9 cellular contexts compared by ENCODE assay signal in the genomic region with DNA sequence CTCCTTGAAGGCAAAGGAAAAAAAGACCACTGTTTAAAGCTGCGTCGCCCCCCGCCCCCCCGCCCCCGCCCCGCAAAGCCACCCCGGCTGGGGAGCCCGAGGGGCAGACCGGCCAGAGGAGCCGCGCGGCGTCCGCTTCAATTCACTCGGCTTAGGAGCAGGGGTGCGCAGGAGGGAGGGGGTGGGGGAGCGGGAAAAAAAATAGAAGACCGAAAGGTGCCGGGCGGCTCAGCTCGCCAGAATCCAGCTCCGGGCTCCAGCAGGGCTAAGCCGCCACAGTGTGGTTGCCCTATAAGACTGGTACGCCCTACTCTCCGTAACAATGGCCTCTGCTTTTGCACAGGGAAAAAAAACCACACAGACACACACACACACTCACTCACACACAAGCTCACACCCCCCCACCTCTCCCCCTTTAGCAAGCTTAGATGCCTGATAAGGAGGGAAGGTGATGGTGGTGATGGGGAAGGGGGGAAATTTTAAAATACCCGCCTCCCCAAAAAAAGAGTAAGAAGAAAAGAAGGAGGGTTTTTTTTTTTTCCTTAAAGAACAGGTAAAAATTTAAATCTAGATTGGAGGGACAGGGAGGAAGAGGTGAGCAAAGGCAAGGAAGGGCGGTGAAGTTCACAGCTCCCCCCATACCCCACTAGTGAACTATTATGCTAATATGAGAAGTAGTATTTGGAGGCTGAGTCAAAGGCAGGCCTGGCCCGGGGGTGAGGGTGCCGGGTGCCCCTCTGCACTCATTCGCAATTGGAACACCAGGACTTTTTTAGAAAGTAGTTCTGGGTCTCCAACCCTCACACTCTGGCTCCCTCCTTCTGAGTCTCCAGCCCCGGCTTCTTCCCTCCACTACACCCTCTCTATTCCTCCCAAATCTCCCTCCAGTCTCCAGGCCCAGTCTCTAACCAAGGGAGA. TPM values are rescaled to one million over a fixed set of nuclear protein-coding genes. Genes with fewer than 3 reads are reported as not detected.
DNase-seq lines count a peak whose midpoint lies in the region; ATAC-seq, FAIRE-seq and TF ChIP-seq lines count a peak whose summit lies in the region.
"Had no signal": no experiment of that assay in that cellular context is flagged by ENCODE, and none has a peak within 500 bp of the region (broad histone marks: within the 10 kb centered on the region; RNA-seq: fewer than 3 reads in every experiment).

No MANE protein-coding gene starts in this region.

- no peaks in the 10 kb centered on the region for H3K9me3 Mint-ChIP-seq in Caco-2 (ENCODE audit: unreplicated experiment)

- no peak for TF ChIP-seq POLR2A in H1 (IDR thresholded peaks at IDR 0.05; ENCODE audit: control extremely low read depth in 1 of 2, low read depth in 2 of 2, low read length in 2 of 2)

- H3K4me2 ChIP-seq in H1 (ENCODE audit: insufficient read depth in 1 of 2, low read depth in 2 of 2, low read length in 2 of 2) = peak overlapping the region in 1 of 2 experiments; percentile 44; a peak in 1 of 4 replicates

- no peak overlapping the region for H2AK5ac ChIP-seq in H1 (ENCODE audit: low read depth, low read length)

- H3K18ac ChIP-seq in H1 (ENCODE audit: extremely low read depth, low read length) = no peak overlapping the region

- no peak overlapping the region for H3K4ac ChIP-seq in H1 (replicated peaks; ENCODE audit: insufficient read length, low read depth, low read length)

- peak overlapping the region; percentile 49 for H3K4me3 Mint-ChIP-seq in Caco-2 (ENCODE audit: unreplicated experiment)

- H3K4me1 ChIP-seq in Caco-2 (peaks cover 9% of the 10 kb centered on the region), H1 (replicated peaks in 1 of 4; ENCODE audit: control insufficient read depth in 3 of 4, insufficient read depth in 4 of 4, low read length in 3 of 4) (peaks cover 0 to 11% (median 8%) of the 10 kb centered on the region in 4 experiments; a peak in 5 of 7 replicates), neuron (ENCODE audit: insufficient read depth, low read length) (no peaks in the 10 kb centered on the region)

- H3K9me3 ChIP-seq in Caco-2 (no peaks in the 10 kb centered on the region), H1 (ENCODE audit: insufficient read depth in 2 of 2, low read depth in 1 of 2, low read length in 1 of 2) (no peaks in the 10 kb centered on the region), neuron (ENCODE audit: low read length) (no peaks in the 10 kb centered on the region)

- H4K5ac ChIP-seq in H1 (ENCODE audit: insufficient read length, low read depth, low read length) = no peak overlapping the region

- no peak overlapping the region for H3K27ac ChIP-seq in H1 (ENCODE audit: low read depth, low read length)

- no peaks in the 10 kb centered on the region for H3K79me2 ChIP-seq in H1 (ENCODE audit: control insufficient read depth in 1 of 2, insufficient read depth in 2 of 2, low read length in 2 of 2)

- no peaks in the 10 kb centered on the region for H3K27me3 Mint-ChIP-seq in Caco-2 (ENCODE audit: insufficient read depth, unreplicated experiment)

- no peak for TF ChIP-seq CTCF in Caco-2 (IDR thresholded peaks at IDR 0.05; ENCODE audit: insufficient read depth in 1 of 2, low read depth in 1 of 2, low read length in 1 of 2, severe bottlenecking in 1 of 2, unreplicated experiment in 1 of 2)
- TF ChIP-seq CTCF in H1 (IDR thresholded peaks at IDR 0.05; ENCODE audit: control extremely low read depth in 1 of 3, insufficient read depth in 1 of 3, low read depth in 1 of 3, low read length in 3 of 3) = no peak

- no peak overlapping the region for H3K9ac ChIP-seq in H1 (replicated peaks in 1 of 4; ENCODE audit: extremely low read depth in 1 of 4, low read depth in 3 of 4, low read length in 3 of 4)

- BruUV-seq in Caco-2 (replicated peaks; lab: Mats Ljungman, UMichigan) = no TSS peak

- no peak overlapping the region for H2BK12ac ChIP-seq in H1 (ENCODE audit: low read depth, low read length)

- no peak overlapping the region for H3K23ac ChIP-seq in H1 (ENCODE audit: insufficient read length)

- CTCF ChIA-PET in Caco-2 (lab: Charles Lee) (interaction anchor here (0.5 to 1.8 kb wide), 12 partner anchors 8 to 340 kb away, joined by 3 to 6 read pairs (median 4); no protein-coding TSS in a partner anchor), H1 (lab: Charles Lee; ENCODE audit: partially characterized antibody) (interaction anchor here (0.6 to 4.0 kb wide), 17 partner anchors 10 to 248 kb away, joined by 3 to 18 read pairs (median 4); partner anchors contain the start of gene HOXB5)

- no peak overlapping the region for H4K91ac ChIP-seq in H1 (replicated peaks; ENCODE audit: insufficient read length, low read length)

- H3K79me1 ChIP-seq in H1 (ENCODE audit: low read depth, low read length) = no peaks in the 10 kb centered on the region

- no peaks in the 10 kb centered on the region for H3K23me2 ChIP-seq in H1 (ENCODE audit: low read depth, low read length)

- 9% methylated on average over 14 of the region's 31 CpGs; no CpG with 5 or more reads in 1 of the 2 experiments for WGBS in H1 (ENCODE audit: extremely low coverage in 1 of 2, insufficient coverage in 1 of 2, insufficient read length in 1 of 2, insufficient replicate concordance in 2 of 2, low coverage in 1 of 2, low lambda C conversion rate in 2 of 2, missing lambda C conversion rate in 1 of 2), 2 experiments

- DNase-seq in Caco-2 (peak in 1 of 2 experiments; percentile 40), NCI-H748 treated with DMSO at 0.1 percent for 48 hours (lab: John Stamatoyannopoulos, UW) (peak; percentile 52), H1 (ENCODE audit: low read depth in 1 of 2, low spot score in 2 of 2) (no peak), middle frontal gyrus (ENCODE audit: extremely low spot score, low spot score) (no peak), SW480 (ENCODE audit: low spot score) (no peak)

- H3K27ac Mint-ChIP-seq in Caco-2 (ENCODE audit: unreplicated experiment) = no peak overlapping the region

- TF ChIP-seq EP300 in H1 (IDR thresholded peaks at IDR 0.05; ENCODE audit: borderline replicate concordance in 1 of 2, low read depth in 2 of 2, low read length in 2 of 2) = no peak

- POLR2A ChIA-PET in Caco-2 (lab: Charles Lee) (interaction anchor here (0.6 kb wide), 1 partner anchor 724 kb away, joined by 3 read pairs; the partner anchor contains the start of gene LRRC46), H1 (lab: Charles Lee; ENCODE audit: partially characterized antibody) (interaction anchor here (1.1 to 1.7 kb wide), 3 partner anchors 9 to 14 kb away, joined by 3 to 8 read pairs (median 3); no protein-coding TSS in a partner anchor)

- no peak overlapping the region for H2BK120ac ChIP-seq in H1 (replicated peaks; ENCODE audit: low read depth, low read length)

- H2BK20ac ChIP-seq in H1 (ENCODE audit: low read length) = no peak overlapping the region

- peaks cover 7% of the 10 kb centered on the region for H3K4me1 Mint-ChIP-seq in Caco-2 (ENCODE audit: low read depth, unreplicated experiment)

- H4K8ac ChIP-seq in H1 (ENCODE audit: extremely low read depth, insufficient read depth, low read length) = no peak overlapping the region; the same call in 1 of the 2 replicates

- no peaks in the 10 kb centered on the region for H3K36me3 Mint-ChIP-seq in Caco-2 (ENCODE audit: insufficient read depth, unreplicated experiment)

- H3K14ac ChIP-seq in H1 (ENCODE audit: insufficient read length) = no peak overlapping the region

- ATAC-seq in GM21447 (IDR thresholded peaks at IDR 0.05; ENCODE audit: unreplicated experiment) = no peak
- ATAC-seq in HG03280 (IDR thresholded peaks at IDR 0.05; ENCODE audit: unreplicated experiment) = no peak

- FAIRE-seq in H1 (lab: Jason Lieb, UNC) = no peak

- intact Hi-C loops in Caco-2 (cut with micrococcal nuclease; ENCODE audit: unreplicated experiment) = loop anchor here (2.0 kb wide), 1 partner anchor 63 kb away; no protein-coding TSS in a partner anchor

- H3K27me3 ChIP-seq in Caco-2 (replicated peaks; ENCODE audit: control insufficient read depth, insufficient read depth, low read length) = no peaks in the 10 kb centered on the region; the same call in 1 of the 2 replicates
- H3K27me3 ChIP-seq in H1 (replicated peaks in 1 of 4; ENCODE audit: control insufficient read depth in 3 of 4, extremely low read depth in 1 of 4, insufficient read depth in 3 of 4, low read length in 3 of 4) = peaks cover 98 to 100% (median 99%) of the 10 kb centered on the region in 4 experiments
- peaks cover 85% of the 10 kb centered on the region for H3K27me3 ChIP-seq in neuron (ENCODE audit: insufficient read depth, low read length)

- H2AFZ ChIP-seq in H1 (ENCODE audit: low read length) (no peak overlapping the region), neuron (ENCODE audit: low read depth, low read length) (no peak overlapping the region)

- no peak overlapping the region for H3K56ac ChIP-seq in H1 (replicated peaks; ENCODE audit: insufficient read length, low read depth, low read length)

- H3K4me3 ChIP-seq in Caco-2 (ENCODE audit: low read depth, low read length) = peak overlapping the region; percentile 28
- no peak overlapping the region for H3K4me3 ChIP-seq in H1 (ENCODE audit: extremely low read depth in 1 of 4, insufficient read depth in 2 of 4, low read depth in 3 of 4, low read length in 4 of 4)
- peak overlapping the region; percentile 20 for H3K4me3 ChIP-seq in neuron (ENCODE audit: low read length)

- no peak for TF ChIP-seq RAD21 in H1 (IDR thresholded peaks at IDR 0.05 in 1 of 2, conservative IDR thresholded peaks at IDR 0.05 in 1 of 2; ENCODE audit: low read depth in 2 of 2, low read length in 2 of 2)

- H2BK5ac ChIP-seq in H1 (ENCODE audit: low read depth, low read length) = no peak overlapping the region

- H3K36me3 ChIP-seq in Caco-2 (ENCODE audit: control insufficient read depth, insufficient read depth, low read length) (no peaks in the 10 kb centered on the region), H1 (ENCODE audit: control insufficient read depth in 2 of 4, insufficient read depth in 4 of 4, low read length in 3 of 4) (peaks cover 0 to 3% (median 0%) of the 10 kb centered on the region in 4 experiments; a peak in 1 of 8 replicates), neuron (ENCODE audit: insufficient read depth, low read length) (no peaks in the 10 kb centered on the region)

- H4K20me1 ChIP-seq in H1 (replicated peaks in 1 of 2; ENCODE audit: control insufficient read depth in 1 of 2, insufficient read depth in 2 of 2, low read length in 2 of 2) = peaks cover 22 to 36% of the 10 kb centered on the region in 2 experiments

- no peak overlapping the region for H2BK15ac ChIP-seq in H1 (ENCODE audit: low read length)

RNA-seq across cellular contexts. Expression of gene HOXB2, which starts 11.0 kb away (rescaled TPM):
- 0.65 and 1.1 TPM in 2 replicates for total RNA-seq in Caco-2 (2022)
- not detected in 2 replicates for total RNA-seq in H1 (2021; fragmentation: NEBNext Ultra II Directional; extraction: Animal tissue kit (Norgen Biotek cat#: 25700))
- polyA plus RNA-seq in H1 (2011; rRNA removed) = not detected in 2 replicates
- not detected for polyA plus RNA-seq in H1 (2011; cell fraction: cytosol; rRNA removed)
- polyA plus RNA-seq in H1 (2011; cell fraction: nucleus; rRNA removed) = not detected
- not detected in 4 replicates for polyA plus RNA-seq in H1 (2012, experiment 1 of 2)
- not detected for polyA plus RNA-seq in H1 (2012, experiment 2 of 2)
- polyA plus RNA-seq in H1 (2013, experiment 1 of 2) = not detected
- polyA plus RNA-seq in H1 (2013, experiment 2 of 2) = not detected
- polyA minus RNA-seq in H1 (2011; rRNA and poly(A)+ RNA removed) = not detected in 2 replicates
- polyA minus RNA-seq in H1 (2011; cell fraction: cytosol; rRNA and poly(A)+ RNA removed) = not detected
- polyA minus RNA-seq in H1 (2011; cell fraction: nucleus; rRNA and poly(A)+ RNA removed) = 0.90 TPM
- polyA plus RNA-seq: neural cell had no signal

RNA-seq across cellular contexts. Expression of gene HOXB4, which starts 22.3 kb away (rescaled TPM):
- 3.4 and 3.9 TPM in 2 replicates for total RNA-seq in Caco-2 (2022)
- total RNA-seq in H1 (2021; fragmentation: NEBNext Ultra II Directional; extraction: Animal tissue kit (Norgen Biotek cat#: 25700)) = not detected in 2 replicates
- polyA plus RNA-seq in H1 (2011; rRNA removed) = not detected in 2 replicates
- polyA plus RNA-seq in H1 (2011; cell fraction: cytosol; rRNA removed) = not detected
- not detected for polyA plus RNA-seq in H1 (2011; cell fraction: nucleus; rRNA removed)
- polyA plus RNA-seq in H1 (2012, experiment 1 of 2) = not detected in 4 replicates
- not detected for polyA plus RNA-seq in H1 (2012, experiment 2 of 2)
- not detected for polyA plus RNA-seq in H1 (2013, experiment 1 of 2)
- not detected for polyA plus RNA-seq in H1 (2013, experiment 2 of 2)
- not detected in 2 replicates for polyA minus RNA-seq in H1 (2011; rRNA and poly(A)+ RNA removed)
- polyA minus RNA-seq in H1 (2011; cell fraction: cytosol; rRNA and poly(A)+ RNA removed) = not detected
- polyA minus RNA-seq in H1 (2011; cell fraction: nucleus; rRNA and poly(A)+ RNA removed) = not detected
- polyA plus RNA-seq: neural cell had no signal

RNA-seq across cellular contexts. Expression of gene HOXB1, which starts 25.1 kb away (rescaled TPM):
- total RNA-seq in Caco-2 (2022) = not detected in 2 replicates
- not detected in 2 replicates for total RNA-seq in H1 (2021; fragmentation: NEBNext Ultra II Directional; extraction: Animal tissue kit (Norgen Biotek cat#: 25700))
- polyA plus RNA-seq in H1 (2011; rRNA removed) = not detected in 2 replicates
- polyA plus RNA-seq in H1 (2011; cell fraction: cytosol; rRNA removed) = not detected
- not detected for polyA plus RNA-seq in H1 (2011; cell fraction: nucleus; rRNA removed)
- polyA plus RNA-seq in H1 (2012, experiment 1 of 2) = 0.10 TPM in 1 of 4 replicates, not detected in the others
- polyA plus RNA-seq in H1 (2012, experiment 2 of 2) = 0.08 TPM
- polyA plus RNA-seq in H1 (2013, experiment 1 of 2) = 0.06 TPM
- polyA plus RNA-seq in H1 (2013, experiment 2 of 2) = 0.09 TPM
- polyA minus RNA-seq in H1 (2011; rRNA and poly(A)+ RNA removed) = not detected in 2 replicates
- not detected for polyA minus RNA-seq in H1 (2011; cell fraction: cytosol; rRNA and poly(A)+ RNA removed)
- not detected for polyA minus RNA-seq in H1 (2011; cell fraction: nucleus; rRNA and poly(A)+ RNA removed)
- polyA plus RNA-seq: neural cell had no signal

RNA-seq across cellular contexts. Expression of gene HOXB3, which starts 34.2 kb away (rescaled TPM):
- total RNA-seq in Caco-2 (2022) = 7.2 and 10.1 TPM in 2 replicates
- not detected in 2 replicates for total RNA-seq in H1 (2021; fragmentation: NEBNext Ultra II Directional; extraction: Animal tissue kit (Norgen Biotek cat#: 25700))
- polyA plus RNA-seq in H1 (2011; rRNA removed) = not detected in 2 replicates
- not detected for polyA plus RNA-seq in H1 (2011; cell fraction: cytosol; rRNA removed)
- polyA plus RNA-seq in H1 (2011; cell fraction: nucleus; rRNA removed) = not detected
- polyA plus RNA-seq in H1 (2012, experiment 1 of 2) = 0.28 TPM in 1 of 4 replicates, not detected in the others
- not detected for polyA plus RNA-seq in H1 (2012, experiment 2 of 2)
- not detected for polyA plus RNA-seq in H1 (2013, experiment 1 of 2)
- not detected for polyA plus RNA-seq in H1 (2013, experiment 2 of 2)
- polyA minus RNA-seq in H1 (2011; rRNA and poly(A)+ RNA removed) = 0.19 TPM in 1 of 2 replicates, not detected in the other
- polyA minus RNA-seq in H1 (2011; cell fraction: cytosol; rRNA and poly(A)+ RNA removed) = not detected
- polyA minus RNA-seq in H1 (2011; cell fraction: nucleus; rRNA and poly(A)+ RNA removed) = 1.00 TPM
- polyA plus RNA-seq: neural cell had no signal

RNA-seq across cellular contexts. Expression of gene HOXB5, which starts 37.7 kb away (rescaled TPM):
- total RNA-seq in Caco-2 (2022) = not detected in 2 replicates
- not detected in 2 replicates for total RNA-seq in H1 (2021; fragmentation: NEBNext Ultra II Directional; extraction: Animal tissue kit (Norgen Biotek cat#: 25700))
- not detected in 2 replicates for polyA plus RNA-seq in H1 (2011; rRNA removed)
- polyA plus RNA-seq in H1 (2011; cell fraction: cytosol; rRNA removed) = not detected
- not detected for polyA plus RNA-seq in H1 (2011; cell fraction: nucleus; rRNA removed)
- not detected in 4 replicates for polyA plus RNA-seq in H1 (2012, experiment 1 of 2)
- polyA plus RNA-seq in H1 (2012, experiment 2 of 2) = not detected
- polyA plus RNA-seq in H1 (2013, experiment 1 of 2) = not detected
- not detected for polyA plus RNA-seq in H1 (2013, experiment 2 of 2)
- polyA minus RNA-seq in H1 (2011; rRNA and poly(A)+ RNA removed) = 0.07 TPM in 1 of 2 replicates, not detected in the other
- polyA minus RNA-seq in H1 (2011; cell fraction: cytosol; rRNA and poly(A)+ RNA removed) = not detected
- polyA minus RNA-seq in H1 (2011; cell fraction: nucleus; rRNA and poly(A)+ RNA removed) = not detected
- polyA plus RNA-seq: neural cell had no signal

Comparison
In these comparisons a context has a peak if more than half of its experiments do, and no peak if none do; other contexts are left out.
1. H3K4me3 ChIP-seq: peak in Caco-2 (single experiment) and neuron (single experiment); none in H1 (0 of 4).